1 cellular context compared by ENCODE assay signal in the genomic region with DNA sequence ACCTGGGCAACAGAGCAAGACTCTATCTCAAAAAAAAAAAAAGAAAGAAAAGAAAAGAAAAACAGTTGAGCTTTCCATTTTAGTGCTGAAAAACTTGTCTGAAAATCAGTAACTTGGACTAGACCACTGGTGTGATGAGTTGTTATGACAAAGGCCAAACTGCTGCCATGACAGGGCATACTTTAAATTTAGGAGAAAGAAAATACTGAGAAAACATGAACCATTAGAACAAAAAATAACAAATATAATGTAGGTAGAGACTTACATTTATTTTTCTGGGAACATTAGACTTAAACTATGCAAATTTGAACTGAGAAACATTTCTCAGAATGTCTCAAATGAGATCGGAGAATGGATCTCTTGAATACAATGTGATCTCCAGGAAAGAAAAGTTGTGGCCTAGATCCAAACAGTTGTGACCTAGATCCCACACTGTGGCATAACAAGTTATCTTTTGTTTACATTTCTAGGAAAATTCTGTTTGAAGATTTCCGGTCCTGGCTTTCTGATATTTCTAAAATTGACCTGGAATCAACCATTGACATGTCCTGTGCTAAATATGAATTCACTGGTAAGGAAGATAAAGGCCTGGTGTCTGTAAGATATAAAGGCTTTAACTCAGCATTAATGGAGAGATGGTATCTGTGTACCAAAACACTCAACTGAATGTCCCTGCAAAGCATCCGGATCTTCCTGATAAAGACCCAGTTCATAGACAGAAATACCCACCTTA.
TF ChIP-seq lines count a peak whose summit lies in the region.

No MANE protein-coding gene starts in this region.

TF ChIP-seq in K562, 482 proteins besides CTCF, POLR2A, EP300 and RAD21 (continues in another document):
- TF ChIP-seq IRF9 (tag; IDR thresholded peaks at IDR 0.05) (peak; percentile 77; the same call in 1 of the 2 replicates), PKNOX1 (IDR thresholded peaks at IDR 0.05) (peak; percentile 36; the same call in 1 of the 2 replicates), CCNT2 (IDR thresholded peaks at IDR 0.05; ENCODE audit: borderline replicate concordance, extremely low read depth, insufficient read length, low read depth, low read length) (peak; percentile 92), CSDE1 (IDR thresholded peaks at IDR 0.05) (no peak), RCOR1 (IDR thresholded peaks at IDR 0.05; ENCODE audit: borderline replicate concordance in 1 of 2, low read depth in 2 of 2, low read length in 2 of 2) (peak in 1 of 2 experiments; percentile 80; a peak in 2 of 4 replicates), PRMT5 (CRISPR knock-in tag; IDR thresholded peaks at IDR 0.05) (no peak), ZEB2 (IDR thresholded peaks at IDR 0.05) (0 out of 2 replicates have a peak, but pooled peaks have one; percentile 39), CREB1 (IDR thresholded peaks at IDR 0.05) (0 out of 2 replicates have a peak, but pooled peaks have one; percentile 17), CREB1 (CRISPR knock-in tag; IDR thresholded peaks at IDR 0.05) (no peak), ZNF436 (CRISPR knock-in tag; IDR thresholded peaks at IDR 0.05) (no peak), MTA2 (IDR thresholded peaks at IDR 0.05; ENCODE audit: low read depth) (peak; percentile 79), ZNF311 (CRISPR knock-in tag; IDR thresholded peaks at IDR 0.05) (peak; percentile 79), MAFF (IDR thresholded peaks at IDR 0.05; ENCODE audit: low read length) (peak; percentile 21; the same call in 1 of the 2 replicates), TCF3 (CRISPR knock-in tag; IDR thresholded peaks at IDR 0.05) (peak; percentile 90), C11orf30 (IDR thresholded peaks at IDR 0.05; ENCODE audit: low read depth) (peak; percentile 36; the same call in 1 of the 2 replicates), U2AF2 (optimal IDR thresholded peaks at IDR 0.05; ENCODE audit: low read depth, low read length) (no peak), TEAD4 (IDR thresholded peaks at IDR 0.05; ENCODE audit: low read length) (peak; percentile 97), TEAD4 (CRISPR knock-in tag; IDR thresholded peaks at IDR 0.05; ENCODE audit: borderline replicate concordance) (no peak), SREBF2 (CRISPR knock-in tag; IDR thresholded peaks at IDR 0.05) (no peak), HES1 (IDR thresholded peaks at IDR 0.05; ENCODE audit: low read depth) (peak; percentile 77), CBX8 (IDR thresholded peaks at IDR 0.05; ENCODE audit: borderline replicate concordance, extremely low read depth, low read depth, low read length, poor library complexity, severe bottlenecking) (no peak), TBP (optimal IDR thresholded peaks at IDR 0.05; ENCODE audit: low read depth, low read length) (no peak), PRDM10 (IDR thresholded peaks at IDR 0.05; ENCODE audit: partially characterized antibody) (peak; percentile 26), CC2D1A (IDR thresholded peaks at IDR 0.05) (peak; percentile 98), KDM1A (IDR thresholded peaks at IDR 0.05) (peak; percentile 56 to 64), PHB2 (IDR thresholded peaks at IDR 0.05; ENCODE audit: low read depth) (peak; percentile 61; the same call in 1 of the 2 replicates), NCOA1 (IDR thresholded peaks at IDR 0.05; ENCODE audit: low read depth) (peak; percentile 82), CBFA2T3 (IDR thresholded peaks at IDR 0.05) (peak; percentile 95), TRIM24 (IDR thresholded peaks at IDR 0.05) (peak; percentile 46 to 75; a peak in 3 of 4 replicates), TBL1XR1 (IDR thresholded peaks at IDR 0.05; ENCODE audit: low read length in 2 of 2) (peak in 1 of 2 experiments; percentile 99; a peak in 2 of 4 replicates), MEF2D (tag; conservative IDR thresholded peaks at IDR 0.05; ENCODE audit: low read depth) (peak; percentile 99), CREM (IDR thresholded peaks at IDR 0.05; ENCODE audit: low read depth) (peak; percentile 39; the same call in 1 of the 2 replicates), ELF2 (CRISPR knock-in tag; IDR thresholded peaks at IDR 0.05) (no peak; the same call in 1 of the 2 replicates), DMBX1 (CRISPR knock-in tag; IDR thresholded peaks at IDR 0.05; ENCODE audit: borderline replicate concordance) (peak; percentile 76), KDM2B (CRISPR knock-in tag; IDR thresholded peaks at IDR 0.05) (no peak), CBFB (CRISPR knock-in tag; IDR thresholded peaks at IDR 0.05) (no peak), SRSF1 (IDR thresholded peaks at IDR 0.05; ENCODE audit: low read depth, low read length) (no peak), KLF16 (IDR thresholded peaks at IDR 0.05) (peak; percentile 94), FOXA3 (CRISPR knock-in tag; conservative IDR thresholded peaks at IDR 0.05 in 1 of 2, IDR thresholded peaks at IDR 0.05 in 1 of 2) (peak in 1 of 2 experiments; percentile 73; a peak in 2 of 4 replicates), ATF7 (IDR thresholded peaks at IDR 0.05) (peak; percentile 55; the same call in 1 of the 2 replicates), ZNF239 (CRISPR knock-in tag; IDR thresholded peaks at IDR 0.05) (peak; percentile 44), ZNF395 (CRISPR knock-in tag; IDR thresholded peaks at IDR 0.05) (peak; percentile 69; the same call in 1 of the 2 replicates), GATAD2B (IDR thresholded peaks at IDR 0.05; ENCODE audit: borderline replicate concordance) (peak; percentile 64; the same call in 1 of the 2 replicates), THRAP3 (IDR thresholded peaks at IDR 0.05; ENCODE audit: borderline replicate concordance) (no peak), TEAD1 (CRISPR knock-in tag; IDR thresholded peaks at IDR 0.05) (peak in 1 of 2 experiments; percentile 61; a peak in 2 of 4 replicates)
- TF ChIP-seq, protein P1, sequence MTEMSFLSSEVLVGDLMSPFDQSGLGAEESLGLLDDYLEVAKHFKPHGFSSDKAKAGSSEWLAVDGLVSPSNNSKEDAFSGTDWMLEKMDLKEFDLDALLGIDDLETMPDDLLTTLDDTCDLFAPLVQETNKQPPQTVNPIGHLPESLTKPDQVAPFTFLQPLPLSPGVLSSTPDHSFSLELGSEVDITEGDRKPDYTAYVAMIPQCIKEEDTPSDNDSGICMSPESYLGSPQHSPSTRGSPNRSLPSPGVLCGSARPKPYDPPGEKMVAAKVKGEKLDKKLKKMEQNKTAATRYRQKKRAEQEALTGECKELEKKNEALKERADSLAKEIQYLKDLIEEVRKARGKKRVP (CRISPR knock-in tag; IDR thresholded peaks at IDR 0.05) = 0 out of 2 replicates have a peak, but pooled peaks have one; percentile 13
- TF ChIP-seq, protein P2, sequence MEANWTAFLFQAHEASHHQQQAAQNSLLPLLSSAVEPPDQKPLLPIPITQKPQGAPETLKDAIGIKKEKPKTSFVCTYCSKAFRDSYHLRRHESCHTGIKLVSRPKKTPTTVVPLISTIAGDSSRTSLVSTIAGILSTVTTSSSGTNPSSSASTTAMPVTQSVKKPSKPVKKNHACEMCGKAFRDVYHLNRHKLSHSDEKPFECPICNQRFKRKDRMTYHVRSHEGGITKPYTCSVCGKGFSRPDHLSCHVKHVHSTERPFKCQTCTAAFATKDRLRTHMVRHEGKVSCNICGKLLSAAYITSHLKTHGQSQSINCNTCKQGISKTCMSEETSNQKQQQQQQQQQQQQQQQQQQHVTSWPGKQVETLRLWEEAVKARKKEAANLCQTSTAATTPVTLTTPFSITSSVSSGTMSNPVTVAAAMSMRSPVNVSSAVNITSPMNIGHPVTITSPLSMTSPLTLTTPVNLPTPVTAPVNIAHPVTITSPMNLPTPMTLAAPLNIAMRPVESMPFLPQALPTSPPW (CRISPR knock-in tag; IDR thresholded peaks at IDR 0.05) = 0 out of 2 replicates have a peak, but pooled peaks have one; percentile 39
- TF ChIP-seq, protein P3, sequence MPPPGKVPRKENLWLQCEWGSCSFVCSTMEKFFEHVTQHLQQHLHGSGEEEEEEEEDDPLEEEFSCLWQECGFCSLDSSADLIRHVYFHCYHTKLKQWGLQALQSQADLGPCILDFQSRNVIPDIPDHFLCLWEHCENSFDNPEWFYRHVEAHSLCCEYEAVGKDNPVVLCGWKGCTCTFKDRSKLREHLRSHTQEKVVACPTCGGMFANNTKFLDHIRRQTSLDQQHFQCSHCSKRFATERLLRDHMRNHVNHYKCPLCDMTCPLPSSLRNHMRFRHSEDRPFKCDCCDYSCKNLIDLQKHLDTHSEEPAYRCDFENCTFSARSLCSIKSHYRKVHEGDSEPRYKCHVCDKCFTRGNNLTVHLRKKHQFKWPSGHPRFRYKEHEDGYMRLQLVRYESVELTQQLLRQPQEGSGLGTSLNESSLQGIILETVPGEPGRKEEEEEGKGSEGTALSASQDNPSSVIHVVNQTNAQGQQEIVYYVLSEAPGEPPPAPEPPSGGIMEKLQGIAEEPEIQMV (tag; conservative IDR thresholded peaks at IDR 0.05; ENCODE audit: low read depth) = peak; percentile 73; the same call in 1 of the 2 replicates
- TF ChIP-seq, protein P4, sequence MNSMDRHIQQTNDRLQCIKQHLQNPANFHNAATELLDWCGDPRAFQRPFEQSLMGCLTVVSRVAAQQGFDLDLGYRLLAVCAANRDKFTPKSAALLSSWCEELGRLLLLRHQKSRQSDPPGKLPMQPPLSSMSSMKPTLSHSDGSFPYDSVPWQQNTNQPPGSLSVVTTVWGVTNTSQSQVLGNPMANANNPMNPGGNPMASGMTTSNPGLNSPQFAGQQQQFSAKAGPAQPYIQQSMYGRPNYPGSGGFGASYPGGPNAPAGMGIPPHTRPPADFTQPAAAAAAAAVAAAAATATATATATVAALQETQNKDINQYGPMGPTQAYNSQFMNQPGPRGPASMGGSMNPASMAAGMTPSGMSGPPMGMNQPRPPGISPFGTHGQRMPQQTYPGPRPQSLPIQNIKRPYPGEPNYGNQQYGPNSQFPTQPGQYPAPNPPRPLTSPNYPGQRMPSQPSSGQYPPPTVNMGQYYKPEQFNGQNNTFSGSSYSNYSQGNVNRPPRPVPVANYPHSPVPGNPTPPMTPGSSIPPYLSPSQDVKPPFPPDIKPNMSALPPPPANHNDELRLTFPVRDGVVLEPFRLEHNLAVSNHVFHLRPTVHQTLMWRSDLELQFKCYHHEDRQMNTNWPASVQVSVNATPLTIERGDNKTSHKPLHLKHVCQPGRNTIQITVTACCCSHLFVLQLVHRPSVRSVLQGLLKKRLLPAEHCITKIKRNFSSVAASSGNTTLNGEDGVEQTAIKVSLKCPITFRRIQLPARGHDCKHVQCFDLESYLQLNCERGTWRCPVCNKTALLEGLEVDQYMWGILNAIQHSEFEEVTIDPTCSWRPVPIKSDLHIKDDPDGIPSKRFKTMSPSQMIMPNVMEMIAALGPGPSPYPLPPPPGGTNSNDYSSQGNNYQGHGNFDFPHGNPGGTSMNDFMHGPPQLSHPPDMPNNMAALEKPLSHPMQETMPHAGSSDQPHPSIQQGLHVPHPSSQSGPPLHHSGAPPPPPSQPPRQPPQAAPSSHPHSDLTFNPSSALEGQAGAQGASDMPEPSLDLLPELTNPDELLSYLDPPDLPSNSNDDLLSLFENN (IDR thresholded peaks at IDR 0.05; ENCODE audit: low read depth in 2 of 2, low read length in 2 of 2) = 0 out of 4 replicates have a peak, but pooled peaks of 1 of the 2 experiments have one; percentile 59
